In the genomic region with DNA sequence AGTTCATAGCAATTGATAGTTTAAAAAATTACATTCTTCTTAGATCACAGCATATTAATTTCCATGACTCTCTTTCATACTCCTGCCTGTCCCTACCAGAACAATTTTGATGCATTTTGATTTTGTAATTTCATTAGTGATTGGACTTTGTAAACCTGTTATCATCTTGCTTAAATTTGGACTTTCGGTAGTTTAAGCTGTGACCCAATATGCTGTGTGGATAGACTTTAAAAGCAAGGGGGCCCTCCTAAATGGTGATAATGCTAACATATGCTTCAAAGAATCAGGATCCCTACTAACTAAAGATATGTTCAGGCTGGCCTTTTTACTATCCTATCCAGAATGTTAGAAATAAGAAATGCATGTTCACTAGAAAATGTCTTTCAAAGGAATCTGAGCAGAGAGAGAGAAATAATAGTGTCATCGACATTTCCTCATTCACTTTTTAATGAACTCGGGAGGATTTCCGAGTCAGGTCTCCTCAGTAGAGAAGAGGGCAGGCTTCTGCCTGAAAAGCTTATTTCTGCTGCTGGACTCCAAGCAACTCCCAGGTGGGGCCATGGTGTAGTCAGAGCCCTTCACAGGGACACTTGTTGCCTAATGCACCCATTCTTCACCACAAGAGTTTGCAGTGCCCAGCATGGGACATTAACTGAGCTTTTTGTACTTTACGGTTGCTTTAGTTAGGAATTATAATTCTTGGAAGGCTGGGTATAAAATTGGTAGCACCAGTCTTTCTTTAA, we compare ENCODE assay signal across 1 cellular context.
TF ChIP-seq lines count a peak whose summit lies in the region.

No MANE protein-coding gene starts in this region.

TF ChIP-seq in HepG2, 621 proteins besides CTCF, POLR2A, EP300 and RAD21:
- TF ChIP-seq, protein P1, sequence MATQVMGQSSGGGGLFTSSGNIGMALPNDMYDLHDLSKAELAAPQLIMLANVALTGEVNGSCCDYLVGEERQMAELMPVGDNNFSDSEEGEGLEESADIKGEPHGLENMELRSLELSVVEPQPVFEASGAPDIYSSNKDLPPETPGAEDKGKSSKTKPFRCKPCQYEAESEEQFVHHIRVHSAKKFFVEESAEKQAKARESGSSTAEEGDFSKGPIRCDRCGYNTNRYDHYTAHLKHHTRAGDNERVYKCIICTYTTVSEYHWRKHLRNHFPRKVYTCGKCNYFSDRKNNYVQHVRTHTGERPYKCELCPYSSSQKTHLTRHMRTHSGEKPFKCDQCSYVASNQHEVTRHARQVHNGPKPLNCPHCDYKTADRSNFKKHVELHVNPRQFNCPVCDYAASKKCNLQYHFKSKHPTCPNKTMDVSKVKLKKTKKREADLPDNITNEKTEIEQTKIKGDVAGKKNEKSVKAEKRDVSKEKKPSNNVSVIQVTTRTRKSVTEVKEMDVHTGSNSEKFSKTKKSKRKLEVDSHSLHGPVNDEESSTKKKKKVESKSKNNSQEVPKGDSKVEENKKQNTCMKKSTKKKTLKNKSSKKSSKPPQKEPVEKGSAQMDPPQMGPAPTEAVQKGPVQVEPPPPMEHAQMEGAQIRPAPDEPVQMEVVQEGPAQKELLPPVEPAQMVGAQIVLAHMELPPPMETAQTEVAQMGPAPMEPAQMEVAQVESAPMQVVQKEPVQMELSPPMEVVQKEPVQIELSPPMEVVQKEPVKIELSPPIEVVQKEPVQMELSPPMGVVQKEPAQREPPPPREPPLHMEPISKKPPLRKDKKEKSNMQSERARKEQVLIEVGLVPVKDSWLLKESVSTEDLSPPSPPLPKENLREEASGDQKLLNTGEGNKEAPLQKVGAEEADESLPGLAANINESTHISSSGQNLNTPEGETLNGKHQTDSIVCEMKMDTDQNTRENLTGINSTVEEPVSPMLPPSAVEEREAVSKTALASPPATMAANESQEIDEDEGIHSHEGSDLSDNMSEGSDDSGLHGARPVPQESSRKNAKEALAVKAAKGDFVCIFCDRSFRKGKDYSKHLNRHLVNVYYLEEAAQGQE (IDR thresholded peaks at IDR 0.05; ENCODE audit: borderline replicate concordance in 1 of 2, low read depth in 1 of 2, low read length in 2 of 2): no peak
- 0 out of 2 replicates have a peak, but pooled peaks have one; percentile 22 for TF ChIP-seq ZNF644 (CRISPR knock-in tag; IDR thresholded peaks at IDR 0.05; ENCODE audit: low read depth)
